15 cellular contexts compared by ENCODE assay signal in genomic region chr1:31055501-31055900, GRCh38. TPM values are rescaled to one million over a fixed set of nuclear protein-coding genes. Genes with fewer than 3 reads are reported as not detected.
DNase-seq lines count a peak whose midpoint lies in the region; ATAC-seq and TF ChIP-seq lines count a peak whose summit lies in the region.
"Had no signal": no experiment of that assay in that cellular context is flagged by ENCODE, and none has a peak within 500 bp of the region (broad histone marks: within the 10 kb centered on the region; RNA-seq: fewer than 3 reads in every experiment).

No MANE protein-coding gene starts in this region.

- dilution Hi-C loops in mammary epithelial cell (cut with HindIII; ENCODE audit: low sequenced_read_pairs), result no loop called here

- H3K9ac ChIP-seq in mammary epithelial cell (ENCODE audit: insufficient read depth, low read length), result no peak overlapping the region

- H3K4me3 ChIP-seq in mammary epithelial cell (replicated peaks in 1 of 3; ENCODE audit: insufficient read depth in 1 of 3, low read depth in 2 of 3, low read length in 3 of 3), result no peak overlapping the region
- H3K4me3 ChIP-seq: coronary artery had no signal

- in situ Hi-C loops in mammary epithelial cell (cut with MboI; ENCODE audit: low sequenced_read_pairs in 2 of 2), result no loop called here

- DNase-seq in MCF 10A (ENCODE audit: unreplicated experiment), result no peak
- DNase-seq in mammary epithelial cell, result no peak
- DNase-seq in activated naive CD8-positive, alpha-beta T cell treated with anti-CD3 and anti-CD28 coated beads for 36 hours, result no peak
- DNase-seq in left colon, result no peak
- no peak for DNase-seq in type B pancreatic cell (ENCODE audit: extremely low spot score, unreplicated experiment)
- DNase-seq in NK-92 (lab: John Stamatoyannopoulos, UW; ENCODE audit: unreplicated experiment), result no peak
- no peak for DNase-seq in DMS79 treated with DMSO at 0.1 percent for 48 hours (lab: John Stamatoyannopoulos, UW)
- DNase-seq: amniotic stem cell; DMS53; NCI-H2171; right cardiac atrium; stimulated activated CD4-positive, alpha-beta T cell treated with anti-CD3 and anti-CD28 coated beads, Interleukin-4, amount 100 ng/mL, for 24 hours had no signal

- H3K27ac ChIP-seq in mammary epithelial cell (ENCODE audit: insufficient read depth, low read depth, low read length), result no peak overlapping the region
- H3K27ac ChIP-seq: coronary artery had no signal

- H3K36me3 Mint-ChIP-seq in MCF 10A (ENCODE audit: insufficient read depth, unreplicated experiment) (peaks cover 83% of the 10 kb centered on the region), type B pancreatic cell (peaks cover 36% of the 10 kb centered on the region)
- peaks cover 50% of the 10 kb centered on the region for H3K36me3 Mint-ChIP-seq in activated naive CD8-positive, alpha-beta T cell treated with anti-CD3 and anti-CD28 coated beads for 36 hours

- no peaks in the 10 kb centered on the region for H3K9me3 ChIP-seq in mammary epithelial cell (replicated peaks; ENCODE audit: insufficient read depth, low read length)

- TF ChIP-seq CTCF in MCF 10A (IDR thresholded peaks at IDR 0.05; ENCODE audit: unreplicated experiment) (no peak), mammary epithelial cell (conservative IDR thresholded peaks at IDR 0.05 in 1 of 2, IDR thresholded peaks at IDR 0.05 in 1 of 2; ENCODE audit: extremely low read depth in 1 of 2, insufficient read depth in 1 of 2, low read depth in 1 of 2, low read length in 2 of 2) (no peak), type B pancreatic cell (conservative IDR thresholded peaks at IDR 0.05) (no peak)

- H3K27me3 ChIP-seq in mammary epithelial cell (ENCODE audit: insufficient read depth, low read length), result no peaks in the 10 kb centered on the region

- intact Hi-C loops in MCF 10A (cut with micrococcal nuclease) (no loop called here), mammary epithelial cell (cut with micrococcal nuclease) (no loop called here), left colon (cut with DNase I, micrococcal nuclease) (no loop called here)

- peaks cover 15% of the 10 kb centered on the region for H3K4me1 ChIP-seq in mammary epithelial cell (ENCODE audit: insufficient read depth, low read length)

- no peak overlapping the region for H3K4me2 ChIP-seq in mammary epithelial cell (ENCODE audit: insufficient read depth, low read depth, low read length)

- peaks cover 100% of the 10 kb centered on the region for H3K79me2 ChIP-seq in mammary epithelial cell (ENCODE audit: insufficient read depth, low read length)

- no TSS peak for BruUV-seq in MCF 10A (replicated peaks; lab: Mats Ljungman, UMichigan)
- no TSS peak for BruUV-seq in mammary epithelial cell (replicated peaks; lab: Mats Ljungman, UMichigan)

- H3K4me3 Mint-ChIP-seq in MCF 10A (ENCODE audit: unreplicated experiment), result no peak overlapping the region
- H3K4me3 Mint-ChIP-seq in activated naive CD8-positive, alpha-beta T cell treated with anti-CD3 and anti-CD28 coated beads for 36 hours, result no peak overlapping the region
- H3K4me3 Mint-ChIP-seq in type B pancreatic cell, result peak overlapping the region; percentile 35

- H2AFZ ChIP-seq in mammary epithelial cell (ENCODE audit: low read depth, low read length), result no peak overlapping the region

- CTCF ChIA-PET in MCF 10A (lab: Yijun Ruan, JAX), result no interaction called here
- CTCF ChIA-PET in mammary epithelial cell (lab: Charles Lee; ENCODE audit: low non-redundant PET), result no interaction called here

- WGBS in mammary epithelial cell (ENCODE audit: low coverage, missing lambda C conversion rate), result 30% methylated on average over 3 of the region's 3 CpGs

- peak; percentile 38 for ATAC-seq in left colon
- no peak for ATAC-seq in HG03045 (IDR thresholded peaks at IDR 0.05; ENCODE audit: unreplicated experiment)
- ATAC-seq: right cardiac atrium, Right ventricle myocardium inferior had no signal

- H4K20me1 ChIP-seq in mammary epithelial cell (ENCODE audit: insufficient read depth, low read length), result peaks cover 24% of the 10 kb centered on the region

- POLR2A ChIA-PET in MCF 10A (lab: Yijun Ruan, JAX), result interaction anchor here (1.0 to 1.4 kb wide), 3 partner anchors 9 to 27 kb away, joined by 3 to 9 read pairs (median 3); no protein-coding TSS in a partner anchor

- H3K4me1 Mint-ChIP-seq in MCF 10A (ENCODE audit: insufficient read depth, unreplicated experiment) (peaks cover 16% of the 10 kb centered on the region), type B pancreatic cell (ENCODE audit: unreplicated experiment) (peaks cover 31% of the 10 kb centered on the region)
- H3K4me1 Mint-ChIP-seq in activated naive CD8-positive, alpha-beta T cell treated with anti-CD3 and anti-CD28 coated beads for 36 hours, result peaks cover 51% of the 10 kb centered on the region

- H3K27ac Mint-ChIP-seq in MCF 10A (ENCODE audit: low read depth, unreplicated experiment) (peak overlapping the region; percentile 75), type B pancreatic cell (peak overlapping the region; percentile 42)
- peak overlapping the region; percentile 84 for H3K27ac Mint-ChIP-seq in activated naive CD8-positive, alpha-beta T cell treated with anti-CD3 and anti-CD28 coated beads for 36 hours

- no peaks in the 10 kb centered on the region for H3K27me3 Mint-ChIP-seq in MCF 10A (ENCODE audit: insufficient read depth, unreplicated experiment)
- H3K27me3 Mint-ChIP-seq in activated naive CD8-positive, alpha-beta T cell treated with anti-CD3 and anti-CD28 coated beads for 36 hours, result no peaks in the 10 kb centered on the region
- no peaks in the 10 kb centered on the region for H3K27me3 Mint-ChIP-seq in type B pancreatic cell

- H3K9me3 Mint-ChIP-seq in MCF 10A (ENCODE audit: unreplicated experiment) (no peaks in the 10 kb centered on the region), type B pancreatic cell (no peaks in the 10 kb centered on the region)
- H3K9me3 Mint-ChIP-seq in activated naive CD8-positive, alpha-beta T cell treated with anti-CD3 and anti-CD28 coated beads for 36 hours, result no peaks in the 10 kb centered on the region

- peaks cover 21% of the 10 kb centered on the region for H3K36me3 ChIP-seq in mammary epithelial cell (ENCODE audit: insufficient read depth, low read length)

RNA-seq across cellular contexts. Expression of gene PUM1, which starts 10.0 kb away (rescaled TPM):
- total RNA-seq in MCF 10A (2022) (107 and 110 TPM in 2 replicates), mammary epithelial cell (100 to 1,000 TPM in 1 of 2 donors, 10 to 100 TPM in 1; 91.2 to 107 TPM), left colon (100 to 1,000 TPM; 111 to 118 TPM), type B pancreatic cell (ENCODE audit: low replicate concordance) (185 and 196 TPM in 2 replicates)
- polyA plus RNA-seq in mammary epithelial cell, result 94.7 TPM
- polyA minus RNA-seq in mammary epithelial cell, result 265 TPM
- 10 to 100 TPM; 93.4 to 94.6 TPM for total RNA-seq in activated naive CD8-positive, alpha-beta T cell treated with anti-CD3 and anti-CD28 coated beads for 36 hours
